ENCODE assay signal across 9 cellular contexts in genomic region chr6:106099235-106099537, GRCh38. TPM values are rescaled to one million over a fixed set of nuclear protein-coding genes. Genes with fewer than 3 reads are reported as not detected.
DNase-seq lines count a peak whose midpoint lies in the region; ATAC-seq, FAIRE-seq and TF ChIP-seq lines count a peak whose summit lies in the region.
"Had no signal": no experiment of that assay in that cellular context is flagged by ENCODE, and none has a peak within 500 bp of the region (broad histone marks: within the 10 kb centered on the region; RNA-seq: fewer than 3 reads in every experiment).

No MANE protein-coding gene starts in this region.

- no peak for TF ChIP-seq POLR2A in upper lobe of left lung (IDR thresholded peaks at IDR 0.05)

- H3K9me3 Mint-ChIP-seq in activated T-cell treated with anti-CD3 and anti-CD28 coated beads, Interleukin-2, amount 50 U/mL, for 72 hours: no peaks in the 10 kb centered on the region

- peak overlapping the region; percentile 11 for H2AFZ ChIP-seq in keratinocyte (ENCODE audit: control insufficient read depth, low read length)

- intact Hi-C loops in left cardiac atrium (cut with DNase I): no loop called here

- H3K4me3 ChIP-seq in cardiac muscle cell (peak overlapping the region; percentile 9), keratinocyte (ENCODE audit: control insufficient read depth in 2 of 3, extremely low read depth in 1 of 3, insufficient read depth in 2 of 3, low read depth in 1 of 3, low read length in 3 of 3) (peak overlapping the region; percentile 45 to 70 (median 57)), upper lobe of left lung (peak overlapping the region in 3 of 4 donors; percentile 36 to 48 (median 44))

- no peak overlapping the region for H3K27ac ChIP-seq in cardiac muscle cell
- peak overlapping the region; percentile 81 for H3K27ac ChIP-seq in keratinocyte (ENCODE audit: control insufficient read depth, insufficient read depth, low read length)
- H3K27ac ChIP-seq in upper lobe of left lung: peak overlapping the region; percentile 78 to 90 (median 82)

- peak in 1 of 2 donors; percentile 46 for DNase-seq in cardiac muscle cell (ENCODE audit: low read depth in 1 of 2, low spot score in 1 of 2)
- no peak for DNase-seq in left cardiac atrium
- DNase-seq in activated T-cell treated with anti-CD3 and anti-CD28 coated beads, Interleukin-2, amount 50 U/mL, for 72 hours: no peak
- no peak for DNase-seq in keratinocyte (ENCODE audit: low read depth, low spot score)
- no peak for DNase-seq in upper lobe of left lung
- no peak for DNase-seq in A172 (ENCODE audit: low spot score)
- no peak for DNase-seq in GF-D8 (lab: John Stamatoyannopoulos, UW)
- no peak for DNase-seq in G401 (ENCODE audit: low spot score)
- DNase-seq: NCI-H1694 had no signal

- no peaks in the 10 kb centered on the region for H3K36me3 ChIP-seq in cardiac muscle cell
- peaks cover 2 to 7% of the 10 kb centered on the region in 2 experiments for H3K36me3 ChIP-seq in keratinocyte (ENCODE audit: control insufficient read depth in 2 of 2, extremely low read depth in 1 of 2, insufficient read depth in 2 of 2, low read length in 2 of 2)
- peaks cover 0 to 1% (median 0%) of the 10 kb centered on the region in 4 donors for H3K36me3 ChIP-seq in upper lobe of left lung

- FAIRE-seq in keratinocyte (lab: Jason Lieb, UNC): no peak

- H4K20me1 ChIP-seq in keratinocyte (ENCODE audit: control insufficient read depth, extremely low read depth, insufficient read depth, low read length): no peaks in the 10 kb centered on the region

- peaks cover 4% of the 10 kb centered on the region for H3K79me2 ChIP-seq in keratinocyte (ENCODE audit: control insufficient read depth, insufficient read depth, low read length)

- H3K9me1 ChIP-seq in keratinocyte (ENCODE audit: control insufficient read depth, extremely low read depth, insufficient read depth, low read length): no peaks in the 10 kb centered on the region

- H3K27me3 ChIP-seq in cardiac muscle cell (peaks cover 4% of the 10 kb centered on the region), keratinocyte (ENCODE audit: control insufficient read depth, extremely low read depth, insufficient read depth, low read length) (no peaks in the 10 kb centered on the region), upper lobe of left lung (no peaks in the 10 kb centered on the region)

- dilution Hi-C loops in keratinocyte (cut with MboI; ENCODE audit: extremely low pct_ligation_motif_present, low sequenced_read_pairs): no loop called here

- H3K4me3 Mint-ChIP-seq in activated T-cell treated with anti-CD3 and anti-CD28 coated beads, Interleukin-2, amount 50 U/mL, for 72 hours: peak overlapping the region; percentile 89 to 100

- TF ChIP-seq CTCF in cardiac muscle cell (IDR thresholded peaks at IDR 0.05; ENCODE audit: low read depth, low read length) (no peak), keratinocyte (optimal IDR thresholded peaks at IDR 0.05 in 1 of 3, IDR thresholded peaks at IDR 0.05 in 1 of 3, conservative IDR thresholded peaks at IDR 0.05 in 1 of 3; ENCODE audit: extremely low read depth in 1 of 3, insufficient read depth in 2 of 3, low read length in 3 of 3) (no peak), upper lobe of left lung (IDR thresholded peaks at IDR 0.05) (no peak)

- H3K9me3 ChIP-seq in cardiac muscle cell (ENCODE audit: low read depth) (no peaks in the 10 kb centered on the region), keratinocyte (ENCODE audit: control insufficient read depth, low read depth, low read length) (no peaks in the 10 kb centered on the region), upper lobe of left lung (no peaks in the 10 kb centered on the region)

- no peaks in the 10 kb centered on the region for H3K27me3 Mint-ChIP-seq in activated T-cell treated with anti-CD3 and anti-CD28 coated beads, Interleukin-2, amount 50 U/mL, for 72 hours (ENCODE audit: low read depth)

- peaks cover 47% of the 10 kb centered on the region for H3K4me1 ChIP-seq in cardiac muscle cell (ENCODE audit: low read depth)
- peaks cover 44% of the 10 kb centered on the region for H3K4me1 ChIP-seq in keratinocyte (ENCODE audit: control insufficient read depth, extremely low read depth, insufficient read depth, low read length)
- peaks cover 19 to 48% (median 28%) of the 10 kb centered on the region in 4 donors for H3K4me1 ChIP-seq in upper lobe of left lung

- peak overlapping the region; percentile 96 for H3K4me2 ChIP-seq in keratinocyte (ENCODE audit: control insufficient read depth, extremely low read depth, insufficient read depth, low read depth, low read length)

- H3K9ac ChIP-seq in keratinocyte (ENCODE audit: control insufficient read depth, extremely low read depth, insufficient read depth, low read length): peak overlapping the region; percentile 84

- ATAC-seq in left cardiac atrium (no peak), upper lobe of left lung (ENCODE audit: low FRiP score in 2 of 2) (no peak)
- ATAC-seq in activated T-cell treated with anti-CD3 and anti-CD28 coated beads, Interleukin-2, amount 50 U/mL, for 72 hours (replicated peaks in 1 of 2): no peak

- TF ChIP-seq EP300 in upper lobe of left lung (IDR thresholded peaks at IDR 0.05): no peak

- H3K36me3 Mint-ChIP-seq in activated T-cell treated with anti-CD3 and anti-CD28 coated beads, Interleukin-2, amount 50 U/mL, for 72 hours (ENCODE audit: insufficient read depth in 2 of 2): peaks cover 21 to 41% of the 10 kb centered on the region in 2 donors

- H3K27ac Mint-ChIP-seq in activated T-cell treated with anti-CD3 and anti-CD28 coated beads, Interleukin-2, amount 50 U/mL, for 72 hours: peak overlapping the region; percentile 100

- peaks cover 97% of the 10 kb centered on the region for H3K4me1 Mint-ChIP-seq in activated T-cell treated with anti-CD3 and anti-CD28 coated beads, Interleukin-2, amount 50 U/mL, for 72 hours (ENCODE audit: low read depth)

- in situ Hi-C loops in G401 (cut with HindIII; ENCODE audit: low sequenced_read_pairs): no loop called here

- WGBS in upper lobe of left lung, 2 donors: 29 to 42% methylated on average over 7 of the region's 7 CpGs

RNA-seq across cellular contexts. Expression of gene PRDM1, which starts 13.1 kb away (rescaled TPM):
- total RNA-seq in cardiac muscle cell (0.56 and 2.4 TPM in 2 replicates), left cardiac atrium (1 to 10 TPM; 1.1 to 2.3 TPM), upper lobe of left lung (10 to 100 TPM in 5 of 6 donors, 1 to 10 TPM in 1; 6.2 to 32.2 (median 12.9) TPM)
- polyA plus RNA-seq in cardiac muscle cell (0.67 and 2.9 TPM in 2 replicates), keratinocyte (3.9 to 8.6 TPM (median 6.7 TPM) in 3 replicates)
- 100 to 1,000 TPM in 1 of 2 donors, 10 to 100 TPM in 1; 25.2 to 107 TPM for total RNA-seq in activated T-cell treated with anti-CD3 and anti-CD28 coated beads, Interleukin-2, amount 50 U/mL, for 72 hours
- polyA plus RNA-seq in keratinocyte (2011; ENCODE audit: low read depth): 96.8 TPM
- polyA plus RNA-seq in keratinocyte (2011; cell fraction: cytosol; rRNA removed): 2.4 and 4.8 TPM in 2 replicates
- polyA plus RNA-seq in keratinocyte (2011; cell fraction: nucleus; rRNA removed): 17.2 and 19.4 TPM in 2 replicates
- polyA plus RNA-seq in keratinocyte (2012; ENCODE audit: low replicate concordance): 6.1 and 46.3 TPM in 2 replicates
- 12.4 to 14.6 TPM (median 13.3 TPM) in 3 replicates for polyA minus RNA-seq in keratinocyte
- polyA minus RNA-seq in keratinocyte (2011; cell fraction: cytosol; rRNA and poly(A)+ RNA removed): 3.3 TPM
- 19.2 and 37.1 TPM in 2 replicates for polyA minus RNA-seq in keratinocyte (2011; cell fraction: nucleus; rRNA and poly(A)+ RNA removed)
- 0.19 and 0.31 TPM in 2 replicates for total RNA-seq in A172 (2014; rRNA removed; shearing (Covaris generic))
- not detected in 2 replicates for total RNA-seq in G401 (2014; rRNA removed; shearing (Covaris generic))
